In the genomic region with DNA sequence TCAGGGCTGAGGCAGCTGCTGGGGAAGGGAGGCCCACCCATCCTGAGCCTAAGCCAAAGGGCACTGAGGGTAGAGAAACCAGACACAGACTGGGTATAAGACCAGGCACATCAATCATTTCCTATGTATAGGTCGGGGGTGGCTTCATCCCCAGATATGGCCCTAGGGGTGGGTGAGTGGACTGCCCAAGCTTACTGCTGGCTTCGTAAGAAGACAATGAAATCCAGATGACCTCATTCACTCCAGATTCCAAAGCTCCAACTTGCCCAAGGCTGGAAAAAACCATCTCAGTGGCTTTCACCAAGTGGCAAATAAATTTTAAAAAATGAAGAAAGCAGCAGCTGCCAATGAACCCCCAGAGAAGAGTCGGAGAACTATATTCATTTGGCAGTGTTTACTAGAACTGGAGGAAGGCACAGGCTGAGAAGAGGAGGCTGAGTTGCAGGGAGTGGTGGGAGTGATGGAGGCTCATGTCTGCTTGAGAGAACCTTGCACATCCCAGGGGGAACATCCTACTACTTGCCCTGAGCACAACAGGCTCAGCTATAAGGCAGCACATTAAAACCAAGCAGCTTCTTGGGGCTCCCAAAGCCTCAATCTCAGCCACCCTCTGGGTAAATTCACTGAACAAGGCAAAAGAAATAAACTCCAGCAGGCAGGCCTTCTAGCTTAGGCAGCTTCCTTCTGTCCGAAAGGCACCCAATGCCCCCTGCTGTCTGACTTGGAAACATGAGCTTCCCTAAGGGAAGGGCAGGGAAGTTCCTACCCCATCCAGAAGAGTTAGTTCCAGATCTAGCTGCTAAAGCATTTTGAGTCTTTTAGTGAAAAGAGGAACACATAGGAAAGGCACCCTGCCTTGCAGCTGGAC, we compare ENCODE assay signal across 8 cellular contexts. TPM values are rescaled to one million over a fixed set of nuclear protein-coding genes. Genes with fewer than 3 reads are reported as not detected.
DNase-seq lines count a peak whose midpoint lies in the region; ATAC-seq and TF ChIP-seq lines count a peak whose summit lies in the region.

No MANE protein-coding gene starts in this region.

- H3K27ac Mint-ChIP-seq in activated CD4-positive, alpha-beta memory T cell treated with anti-CD3 and anti-CD28 coated beads, Interleukin-2, amount 10 ng/mL, durations not matched to agents 7 days and 5 days, result no peak overlapping the region

- H3K4me3 ChIP-seq in BE2C (ENCODE audit: low read depth, low read length) (no peak overlapping the region), HUES48 (ENCODE audit: low read depth, low read length) (no peak overlapping the region), hepatocyte (no peak overlapping the region), skin epidermis (no peak overlapping the region)

- DNase-seq in BE2C (peak; percentile 60), amygdala (lab: John Stamatoyannopoulos, UW) (peak in 43 of 56 donors; percentile 10 to 79 (median 50)), hepatocyte (ENCODE audit: low spot score) (peak; percentile 72), HuH-7 (ENCODE audit: low spot score) (no peak)
- no peak for DNase-seq in activated CD4-positive, alpha-beta memory T cell treated with anti-CD3 and anti-CD28 coated beads, Interleukin-2, amount 10 ng/mL, durations not matched to agents 7 days and 5 days

- 65% methylated on average over 4 of the region's 4 CpGs for WGBS in hepatocyte (ENCODE audit: low lambda C conversion rate, missing lambda C conversion rate)

- H3K4me2 ChIP-seq in hepatocyte, result no peak overlapping the region

- POLR2A ChIA-PET in activated CD4-positive, alpha-beta memory T cell treated with anti-CD3 and anti-CD28 coated beads, Interleukin-2, amount 10 ng/mL, durations not matched to agents 7 days and 5 days (lab: Charles Lee), result interaction anchor here (1.0 to 2.3 kb wide), 5 partner anchors 10 to 118 kb away, joined by 3 to 9 read pairs (median 3); partner anchors contain the start of genes PEA15 and PEX19

- H3K9ac ChIP-seq in HUES48 (ENCODE audit: low read depth, low read length), result no peak overlapping the region

- CTCF ChIA-PET in activated CD4-positive, alpha-beta memory T cell treated with anti-CD3 and anti-CD28 coated beads, Interleukin-2, amount 10 ng/mL, durations not matched to agents 7 days and 5 days (lab: Charles Lee), result interaction anchor here (0.7 to 2.7 kb wide), 7 partner anchors 8 to 132 kb away, joined by 3 to 8 read pairs (median 3); no protein-coding TSS in a partner anchor

- H3K9me3 ChIP-seq in BE2C (no peaks in the 10 kb centered on the region), HUES48 (ENCODE audit: control insufficient read depth, insufficient read depth, low read length) (no peaks in the 10 kb centered on the region), hepatocyte (ENCODE audit: low read depth) (no peaks in the 10 kb centered on the region)

- H3K36me3 Mint-ChIP-seq in activated CD4-positive, alpha-beta memory T cell treated with anti-CD3 and anti-CD28 coated beads, Interleukin-2, amount 10 ng/mL, durations not matched to agents 7 days and 5 days (ENCODE audit: low read depth), result peaks cover 64% of the 10 kb centered on the region

- no peaks in the 10 kb centered on the region for H3K4me1 Mint-ChIP-seq in activated CD4-positive, alpha-beta memory T cell treated with anti-CD3 and anti-CD28 coated beads, Interleukin-2, amount 10 ng/mL, durations not matched to agents 7 days and 5 days

- no peak for ATAC-seq in GM19328 (IDR thresholded peaks at IDR 0.05; ENCODE audit: unreplicated experiment)

- H3K79me2 ChIP-seq in hepatocyte, result no peaks in the 10 kb centered on the region

- no peaks in the 10 kb centered on the region for H3K27me3 Mint-ChIP-seq in activated CD4-positive, alpha-beta memory T cell treated with anti-CD3 and anti-CD28 coated beads, Interleukin-2, amount 10 ng/mL, durations not matched to agents 7 days and 5 days

- no peak overlapping the region for H3K4me3 Mint-ChIP-seq in activated CD4-positive, alpha-beta memory T cell treated with anti-CD3 and anti-CD28 coated beads, Interleukin-2, amount 10 ng/mL, durations not matched to agents 7 days and 5 days

- H3K9me2 ChIP-seq in hepatocyte (replicated peaks; ENCODE audit: insufficient read depth), result no peaks in the 10 kb centered on the region

- H3K27me3 ChIP-seq in BE2C (no peaks in the 10 kb centered on the region), HUES48 (ENCODE audit: control insufficient read depth, insufficient read depth, low read length) (no peaks in the 10 kb centered on the region), hepatocyte (no peaks in the 10 kb centered on the region)

- H2AFZ ChIP-seq in hepatocyte, result no peak overlapping the region

- H3K27ac ChIP-seq in HUES48 (ENCODE audit: low read depth, low read length), result peak overlapping the region; percentile 37
- peak overlapping the region; percentile 21 for H3K27ac ChIP-seq in hepatocyte
- H3K27ac ChIP-seq in skin epidermis, result peak overlapping the region in 15 of 21 experiments; percentile 13 to 80 (median 38)

- peaks cover 65% of the 10 kb centered on the region for H3K36me3 ChIP-seq in BE2C
- H3K36me3 ChIP-seq in HUES48 (ENCODE audit: control insufficient read depth, insufficient read depth, low read length), result peaks cover 99% of the 10 kb centered on the region
- peaks cover 4% of the 10 kb centered on the region for H3K36me3 ChIP-seq in hepatocyte (replicated peaks; ENCODE audit: insufficient read depth, low read depth)

- TF ChIP-seq CTCF in BE2C (IDR thresholded peaks at IDR 0.05; ENCODE audit: low read depth, low read length) (peak; percentile 76), hepatocyte (IDR thresholded peaks at IDR 0.05; ENCODE audit: poor library complexity) (peak; percentile 55)

- no peaks in the 10 kb centered on the region for H3K9me3 Mint-ChIP-seq in activated CD4-positive, alpha-beta memory T cell treated with anti-CD3 and anti-CD28 coated beads, Interleukin-2, amount 10 ng/mL, durations not matched to agents 7 days and 5 days

- no peaks in the 10 kb centered on the region for H4K20me1 ChIP-seq in hepatocyte (ENCODE audit: insufficient read depth, poor library complexity, severe bottlenecking)

- H3K4me1 ChIP-seq in BE2C (no peaks in the 10 kb centered on the region), HUES48 (ENCODE audit: control insufficient read depth, insufficient read depth, low read length) (no peaks in the 10 kb centered on the region; the same call in 1 of the 2 replicates), hepatocyte (ENCODE audit: insufficient read depth) (peaks cover 11% of the 10 kb centered on the region)

RNA-seq across cellular contexts. Expression of gene PEA15, which starts 14.1 kb away (rescaled TPM):
- 114 TPM for polyA plus RNA-seq in BE2C (2012; ENCODE audit: insufficient read depth, insufficient read length, low read depth)
- total RNA-seq in hepatocyte, result 61.1 and 82.3 TPM in 2 replicates
- 59.5 and 62.0 TPM in 2 replicates for polyA plus RNA-seq in hepatocyte
- 10 to 100 TPM; 38.2 to 39.3 TPM for total RNA-seq in activated CD4-positive, alpha-beta memory T cell treated with anti-CD3 and anti-CD28 coated beads, Interleukin-2, amount 10 ng/mL, durations not matched to agents 7 days and 5 days

RNA-seq across cellular contexts. Expression of gene CASQ1, which starts 28.9 kb away (rescaled TPM):
- polyA plus RNA-seq in BE2C (2012; ENCODE audit: insufficient read depth, insufficient read length, low read depth), result not detected
- total RNA-seq in hepatocyte, result 0.72 TPM in 1 of 2 replicates, not detected in the other
- 0.51 and 0.57 TPM in 2 replicates for polyA plus RNA-seq in hepatocyte
- total RNA-seq in activated CD4-positive, alpha-beta memory T cell treated with anti-CD3 and anti-CD28 coated beads, Interleukin-2, amount 10 ng/mL, durations not matched to agents 7 days and 5 days, result under 1 TPM in 1 of 2 experiments, not detected in 1; 0.35 TPM

RNA-seq across cellular contexts. Expression of gene DCAF8, which starts 43.1 kb away (rescaled TPM):
- polyA plus RNA-seq in BE2C (2012; ENCODE audit: insufficient read depth, insufficient read length, low read depth), result 189 TPM
- 85.8 and 110 TPM in 2 replicates for total RNA-seq in hepatocyte
- 95.1 and 113 TPM in 2 replicates for polyA plus RNA-seq in hepatocyte
- 100 to 1,000 TPM; 123 to 125 TPM for total RNA-seq in activated CD4-positive, alpha-beta memory T cell treated with anti-CD3 and anti-CD28 coated beads, Interleukin-2, amount 10 ng/mL, durations not matched to agents 7 days and 5 days

Comparison
In these comparisons a context has a peak if more than half of its experiments do, and no peak if none do; other contexts are left out.
1. DNase-seq: peak in BE2C (single experiment), amygdala (43 of 56) and hepatocyte (single experiment); none in HuH-7 (single experiment) and activated CD4-positive, alpha-beta memory T cell treated with anti-CD3 and anti-CD28 coated beads, Interleukin-2, amount 10 ng/mL, durations not matched to agents 7 days and 5 days (single experiment).
2. Peak in every context shown above with its lines, with median percentiles within 50 percentile points of each other: H3K27ac ChIP-seq.